1 cellular context compared by ENCODE assay signal in the genomic region with DNA sequence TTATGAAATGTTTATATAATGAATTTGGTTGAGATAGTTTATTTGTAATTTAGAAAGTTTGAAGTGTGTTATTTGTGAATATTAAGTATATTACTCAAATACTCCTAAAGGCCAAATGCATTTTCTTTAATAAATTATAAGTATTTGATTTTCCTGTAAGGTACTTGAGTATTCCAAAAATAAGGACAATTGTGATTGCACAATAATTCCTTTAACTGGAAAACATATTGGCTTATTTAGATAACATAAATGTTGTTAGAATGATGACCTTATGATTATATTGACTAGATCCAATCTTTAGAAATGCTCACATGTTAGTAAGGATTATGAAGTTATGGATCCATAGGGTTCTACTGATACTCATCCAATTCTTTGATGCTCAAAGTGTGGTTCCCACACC.
TF ChIP-seq lines count a peak whose summit lies in the region.

No MANE protein-coding gene starts in this region.

TF ChIP-seq in HepG2, 621 proteins besides CTCF, POLR2A, EP300 and RAD21 (continued from another document):
- TF ChIP-seq, protein P1, sequence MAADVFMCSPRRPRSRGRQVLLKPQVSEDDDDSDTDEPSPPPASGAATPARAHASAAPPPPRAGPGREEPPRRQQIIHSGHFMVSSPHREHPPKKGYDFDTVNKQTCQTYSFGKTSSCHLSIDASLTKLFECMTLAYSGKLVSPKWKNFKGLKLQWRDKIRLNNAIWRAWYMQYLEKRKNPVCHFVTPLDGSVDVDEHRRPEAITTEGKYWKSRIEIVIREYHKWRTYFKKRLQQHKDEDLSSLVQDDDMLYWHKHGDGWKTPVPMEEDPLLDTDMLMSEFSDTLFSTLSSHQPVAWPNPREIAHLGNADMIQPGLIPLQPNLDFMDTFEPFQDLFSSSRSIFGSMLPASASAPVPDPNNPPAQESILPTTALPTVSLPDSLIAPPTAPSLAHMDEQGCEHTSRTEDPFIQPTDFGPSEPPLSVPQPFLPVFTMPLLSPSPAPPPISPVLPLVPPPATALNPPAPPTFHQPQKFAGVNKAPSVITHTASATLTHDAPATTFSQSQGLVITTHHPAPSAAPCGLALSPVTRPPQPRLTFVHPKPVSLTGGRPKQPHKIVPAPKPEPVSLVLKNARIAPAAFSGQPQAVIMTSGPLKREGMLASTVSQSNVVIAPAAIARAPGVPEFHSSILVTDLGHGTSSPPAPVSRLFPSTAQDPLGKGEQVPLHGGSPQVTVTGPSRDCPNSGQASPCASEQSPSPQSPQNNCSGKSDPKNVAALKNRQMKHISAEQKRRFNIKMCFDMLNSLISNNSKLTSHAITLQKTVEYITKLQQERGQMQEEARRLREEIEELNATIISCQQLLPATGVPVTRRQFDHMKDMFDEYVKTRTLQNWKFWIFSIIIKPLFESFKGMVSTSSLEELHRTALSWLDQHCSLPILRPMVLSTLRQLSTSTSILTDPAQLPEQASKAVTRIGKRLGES (CRISPR knock-in tag; IDR thresholded peaks at IDR 0.05; ENCODE audit: borderline replicate concordance): no peak
